Comparison of ENCODE assay signal across 1 cellular context in genomic region chr15:49860101-49860500, GRCh38.
TF ChIP-seq lines count a peak whose summit lies in the region.

No MANE protein-coding gene starts in this region.

TF ChIP-seq in IMR-90, 13 proteins besides CTCF, POLR2A, EP300 and RAD21:
- TF ChIP-seq RFX5 (IDR thresholded peaks at IDR 0.05; ENCODE audit: low read depth, low read length) (no peak), FOS (IDR thresholded peaks at IDR 0.05; ENCODE audit: low read depth, low read length) (no peak), SMC3 (IDR thresholded peaks at IDR 0.05; ENCODE audit: low read depth, low read length) (no peak), NFE2L2 (IDR thresholded peaks at IDR 0.05; ENCODE audit: low read depth, low read length) (no peak), MAZ (IDR thresholded peaks at IDR 0.05; ENCODE audit: borderline replicate concordance, low read depth, low read length) (no peak), BHLHE40 (IDR thresholded peaks at IDR 0.05; ENCODE audit: low read depth, low read length) (no peak), MXI1 (IDR thresholded peaks at IDR 0.05; ENCODE audit: borderline replicate concordance, low read depth, low read length) (no peak), CEBPB (IDR thresholded peaks at IDR 0.05; ENCODE audit: low read depth, low read length) (no peak), CHD1 (IDR thresholded peaks at IDR 0.05; ENCODE audit: low read depth, low read length) (no peak), MAFK (IDR thresholded peaks at IDR 0.05; ENCODE audit: low read depth, low read length) (no peak), USF2 (IDR thresholded peaks at IDR 0.05; ENCODE audit: low read depth, low read length) (no peak), RCOR1 (IDR thresholded peaks at IDR 0.05; ENCODE audit: insufficient replicate concordance, low read length) (no peak), ELK1 (IDR thresholded peaks at IDR 0.05; ENCODE audit: borderline replicate concordance, low read depth, low read length) (no peak)
